In genomic region chr2:290090-290722, GRCh38 we compare ENCODE assay signal across 8 cellular contexts. TPM values are rescaled to one million over a fixed set of nuclear protein-coding genes. Genes with fewer than 3 reads are reported as not detected.
DNase-seq lines count a peak whose midpoint lies in the region; ATAC-seq and TF ChIP-seq lines count a peak whose summit lies in the region.

No MANE protein-coding gene starts in this region.

- TF ChIP-seq POLR2A in esophagus muscularis mucosa (IDR thresholded peaks at IDR 0.05; ENCODE audit: low read depth) (no peak), GM18505 (IDR thresholded peaks at IDR 0.05; ENCODE audit: borderline replicate concordance, extremely low read depth, insufficient read depth, insufficient read length) (no peak)

- no peak overlapping the region for H3K27ac Mint-ChIP-seq in activated T-cell treated with anti-CD3 and anti-CD28 coated beads, Interleukin-2, amount 50 U/mL, for 24 hours
- no peak overlapping the region for H3K27ac Mint-ChIP-seq in stimulated activated naive CD8-positive, alpha-beta T cell treated with anti-CD3 and anti-CD28 coated beads, Interleukin-15, amount 100 ng/mL, for 72 hours

- peak overlapping the region; percentile 68 for H3K4me3 Mint-ChIP-seq in activated T-cell treated with anti-CD3 and anti-CD28 coated beads, Interleukin-2, amount 50 U/mL, for 24 hours
- peak overlapping the region; percentile 69 for H3K4me3 Mint-ChIP-seq in stimulated activated naive CD8-positive, alpha-beta T cell treated with anti-CD3 and anti-CD28 coated beads, Interleukin-15, amount 100 ng/mL, for 72 hours

- TF ChIP-seq CTCF in esophagus muscularis mucosa (IDR thresholded peaks at IDR 0.05), result peak; percentile 52 to 65 (median 61)

- H3K4me1 Mint-ChIP-seq in activated T-cell treated with anti-CD3 and anti-CD28 coated beads, Interleukin-2, amount 50 U/mL, for 24 hours (ENCODE audit: low read depth), result peaks cover 11% of the 10 kb centered on the region
- peaks cover 9% of the 10 kb centered on the region for H3K4me1 Mint-ChIP-seq in stimulated activated naive CD8-positive, alpha-beta T cell treated with anti-CD3 and anti-CD28 coated beads, Interleukin-15, amount 100 ng/mL, for 72 hours

- intact Hi-C loops in esophagus muscularis mucosa (cut with DNase I), result no loop called here

- peaks cover 50% of the 10 kb centered on the region for H3K27me3 Mint-ChIP-seq in activated T-cell treated with anti-CD3 and anti-CD28 coated beads, Interleukin-2, amount 50 U/mL, for 24 hours
- peaks cover 46% of the 10 kb centered on the region for H3K27me3 Mint-ChIP-seq in stimulated activated naive CD8-positive, alpha-beta T cell treated with anti-CD3 and anti-CD28 coated beads, Interleukin-15, amount 100 ng/mL, for 72 hours

- H3K36me3 ChIP-seq in esophagus muscularis mucosa, result no peaks in the 10 kb centered on the region
- no peaks in the 10 kb centered on the region for H3K36me3 ChIP-seq in mucosa of rectum (ENCODE audit: control insufficient read depth in 2 of 2, insufficient read depth in 2 of 2, low read length in 2 of 2)

- no peak for TF ChIP-seq EP300 in esophagus muscularis mucosa (IDR thresholded peaks at IDR 0.05)

- ATAC-seq in stimulated activated naive CD8-positive, alpha-beta T cell treated with anti-CD3 and anti-CD28 coated beads, Interleukin-15, amount 100 ng/mL, for 72 hours, result no peak
- no peak for ATAC-seq in GM18505 (IDR thresholded peaks at IDR 0.05; ENCODE audit: unreplicated experiment)
- ATAC-seq in HG03439 (IDR thresholded peaks at IDR 0.05; ENCODE audit: unreplicated experiment), result no peak

- DNase-seq in NCI-H2107 treated with DMSO at 0.1 percent for 48 hours (lab: John Stamatoyannopoulos, UW; ENCODE audit: unreplicated experiment) (peak; percentile 31), esophagus muscularis mucosa (ENCODE audit: extremely low spot score) (no peak)
- DNase-seq in activated T-cell treated with anti-CD3 and anti-CD28 coated beads, Interleukin-2, amount 50 U/mL, for 24 hours, result peak; percentile 59
- DNase-seq in stimulated activated naive CD8-positive, alpha-beta T cell treated with anti-CD3 and anti-CD28 coated beads, Interleukin-15, amount 100 ng/mL, for 72 hours, result peak; percentile 22 to 39

- H3K27ac ChIP-seq in esophagus muscularis mucosa (replicated peaks in 1 of 4), result no peak overlapping the region
- H3K27ac ChIP-seq in mucosa of rectum (ENCODE audit: low read depth in 2 of 2, low read length in 2 of 2), result no peak overlapping the region

- H3K4me1 ChIP-seq in esophagus muscularis mucosa, result peaks cover 23 to 37% (median 36%) of the 10 kb centered on the region in 4 donors
- H3K4me1 ChIP-seq in mucosa of rectum (ENCODE audit: control insufficient read depth in 2 of 2, insufficient read depth in 2 of 2, low read length in 2 of 2), result peaks cover 10% of the 10 kb centered on the region in 2 donors

- H3K9ac ChIP-seq in mucosa of rectum (ENCODE audit: low read depth in 1 of 2, low read length in 2 of 2), result peak overlapping the region in 1 of 2 donors; percentile 12

- H3K27me3 ChIP-seq in esophagus muscularis mucosa (peaks cover 4 to 62% (median 21%) of the 10 kb centered on the region in 4 donors), mucosa of rectum (ENCODE audit: control insufficient read depth in 2 of 2, insufficient read depth in 2 of 2, low read length in 2 of 2) (peaks cover 16 to 32% of the 10 kb centered on the region in 2 donors)

- 6% methylated on average over 15 of the region's 15 CpGs for WGBS in esophagus muscularis mucosa

- no peaks in the 10 kb centered on the region for H3K36me3 Mint-ChIP-seq in activated T-cell treated with anti-CD3 and anti-CD28 coated beads, Interleukin-2, amount 50 U/mL, for 24 hours (ENCODE audit: low read depth)

- H3K4me3 ChIP-seq in GM08714 (ENCODE audit: low read length) (peak overlapping the region; percentile 32; the same call in 1 of the 2 replicates), esophagus muscularis mucosa (peak overlapping the region; percentile 49 to 62 (median 54)), mucosa of rectum (ENCODE audit: low read length in 2 of 2) (peak overlapping the region; percentile 57 to 71)

- H3K9me3 ChIP-seq in esophagus muscularis mucosa (no peaks in the 10 kb centered on the region), mucosa of rectum (ENCODE audit: control insufficient read depth in 2 of 2, low read length in 2 of 2) (no peaks in the 10 kb centered on the region)

- no peaks in the 10 kb centered on the region for H3K9me3 Mint-ChIP-seq in activated T-cell treated with anti-CD3 and anti-CD28 coated beads, Interleukin-2, amount 50 U/mL, for 24 hours
- no peaks in the 10 kb centered on the region for H3K9me3 Mint-ChIP-seq in stimulated activated naive CD8-positive, alpha-beta T cell treated with anti-CD3 and anti-CD28 coated beads, Interleukin-15, amount 100 ng/mL, for 72 hours

RNA-seq across cellular contexts. Expression of gene ALKAL2, which starts 2.3 kb away (rescaled TPM):
- total RNA-seq in esophagus muscularis mucosa, result 10 to 100 TPM in 1 of 4 donors, 1 to 10 TPM in 2, not detected in 1; 1.7 to 11.9 (median 2.3) TPM

RNA-seq across cellular contexts. Expression of gene ACP1, which starts 25.5 kb away (rescaled TPM):
- total RNA-seq in esophagus muscularis mucosa, result 10 to 100 TPM; 54.0 to 81.5 (median 73.8) TPM

RNA-seq across cellular contexts. Expression of gene SH3YL1, which starts 26.4 kb away (rescaled TPM):
- total RNA-seq in esophagus muscularis mucosa, result 10 to 100 TPM; 15.7 to 20.3 (median 18.2) TPM
